14 cellular contexts compared by ENCODE assay signal in the genomic region with DNA sequence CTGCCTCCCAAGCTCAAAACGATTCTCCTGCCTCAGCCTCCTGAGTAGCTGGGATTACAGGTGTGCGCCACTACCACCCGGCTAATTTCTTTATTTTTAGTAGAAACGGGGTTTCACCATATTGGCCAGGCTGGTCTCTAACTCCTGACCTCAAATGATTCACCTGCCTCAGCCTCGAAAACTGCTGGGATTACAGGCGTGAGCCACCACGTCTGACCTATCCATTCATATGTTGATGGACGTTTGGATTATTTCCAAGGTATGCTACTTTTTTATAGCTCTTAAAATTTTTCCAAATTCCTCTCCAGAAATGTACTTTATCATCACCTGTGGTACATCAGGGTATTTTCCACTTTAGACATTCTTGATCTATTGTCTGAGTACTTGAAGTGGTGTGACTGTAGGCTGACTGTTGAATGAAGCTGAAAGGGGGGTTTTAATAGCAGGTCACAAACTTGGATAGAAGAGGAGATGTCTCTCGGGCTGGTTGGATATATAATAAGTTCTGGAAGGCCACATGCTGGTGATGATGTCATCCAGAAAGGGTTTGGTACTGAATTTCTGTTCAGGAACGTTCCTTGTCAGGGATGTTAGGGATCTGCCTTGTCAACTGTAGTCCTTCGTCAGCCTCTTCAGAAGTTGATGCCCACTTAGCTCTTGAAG. TPM values are rescaled to one million over a fixed set of nuclear protein-coding genes. Genes with fewer than 3 reads are reported as not detected.
DNase-seq lines count a peak whose midpoint lies in the region; ATAC-seq and TF ChIP-seq lines count a peak whose summit lies in the region.
"Had no signal": no experiment of that assay in that cellular context is flagged by ENCODE, and none has a peak within 500 bp of the region (broad histone marks: within the 10 kb centered on the region; RNA-seq: fewer than 3 reads in every experiment).

No MANE protein-coding gene starts in this region.

- no peak overlapping the region for H3K27ac Mint-ChIP-seq in activated naive CD8-positive, alpha-beta T cell treated with anti-CD3 and anti-CD28 coated beads, Interleukin-2, amount 10 ng/mL, durations not matched to agents 7 days and 5 days
- no peak overlapping the region for H3K27ac Mint-ChIP-seq in activated naive CD8-positive, alpha-beta T cell treated with anti-CD3 and anti-CD28 coated beads for 36 hours
- peak overlapping the region; percentile 88 for H3K27ac Mint-ChIP-seq in chondrocyte (ENCODE audit: unreplicated experiment)
- H3K27ac Mint-ChIP-seq: stimulated activated memory B cell treated with anti-CD40 and anti-IgM and Interleukin-4, amounts not matched to agents 10 μg/mL and 1 μg/mL and 100 μg/mL, for 72 hours had no signal

- ATAC-seq in activated naive CD8-positive, alpha-beta T cell treated with anti-CD3 and anti-CD28 coated beads, Interleukin-2, amount 10 ng/mL, durations not matched to agents 7 days and 5 days (ENCODE audit: low read depth) = no peak
- peak in 3 of 4 donors; percentile 32 to 50 (median 50) for ATAC-seq in psoas muscle
- ATAC-seq in HG02610 (IDR thresholded peaks at IDR 0.05; ENCODE audit: unreplicated experiment) = no peak
- ATAC-seq: body of pancreas; stimulated activated memory B cell treated with anti-CD40 and anti-IgM and Interleukin-4, amounts not matched to agents 10 μg/mL and 1 μg/mL and 100 μg/mL, for 72 hours had no signal

- H3K4me1 Mint-ChIP-seq in activated naive CD8-positive, alpha-beta T cell treated with anti-CD3 and anti-CD28 coated beads, Interleukin-2, amount 10 ng/mL, durations not matched to agents 7 days and 5 days = peaks cover 21% of the 10 kb centered on the region
- H3K4me1 Mint-ChIP-seq in activated naive CD8-positive, alpha-beta T cell treated with anti-CD3 and anti-CD28 coated beads for 36 hours = peaks cover 17% of the 10 kb centered on the region
- peaks cover 55% of the 10 kb centered on the region for H3K4me1 Mint-ChIP-seq in chondrocyte (ENCODE audit: low read depth)

- POLR2A ChIA-PET in activated naive CD8-positive, alpha-beta T cell treated with anti-CD3 and anti-CD28 coated beads, Interleukin-2, amount 10 ng/mL, durations not matched to agents 7 days and 5 days (lab: Charles Lee) = interaction anchor here (0.6 to 0.7 kb wide), 2 partner anchors 18 to 537 kb away, joined by 3 to 5 read pairs; no protein-coding TSS in a partner anchor

- H3K27me3 ChIP-seq in psoas muscle (ENCODE audit: insufficient read depth in 3 of 3, low read length in 2 of 3) = no peaks in the 10 kb centered on the region
- H3K27me3 ChIP-seq: body of pancreas had no signal

- peaks cover 6 to 20% of the 10 kb centered on the region in 2 donors for H3K36me3 ChIP-seq in psoas muscle (ENCODE audit: insufficient read depth in 1 of 2, low read depth in 1 of 2)

- peak overlapping the region; percentile 59 for H3K4me3 Mint-ChIP-seq in activated naive CD8-positive, alpha-beta T cell treated with anti-CD3 and anti-CD28 coated beads, Interleukin-2, amount 10 ng/mL, durations not matched to agents 7 days and 5 days
- H3K4me3 Mint-ChIP-seq in activated naive CD8-positive, alpha-beta T cell treated with anti-CD3 and anti-CD28 coated beads for 36 hours = no peak overlapping the region
- H3K4me3 Mint-ChIP-seq in chondrocyte (ENCODE audit: unreplicated experiment) = no peak overlapping the region
- H3K4me3 Mint-ChIP-seq: activated CD4-positive, alpha-beta memory T cell treated with anti-CD3 and anti-CD28 coated beads, Interleukin-2, amount 10 ng/mL, durations not matched to agents 7 days and 5 days; neural crest cell; stimulated activated memory B cell treated with anti-CD40 and anti-IgM and Interleukin-4, amounts not matched to agents 10 μg/mL and 1 μg/mL and 100 μg/mL, for 72 hours had no signal

- peaks cover 5% of the 10 kb centered on the region for H3K9me3 Mint-ChIP-seq in activated naive CD8-positive, alpha-beta T cell treated with anti-CD3 and anti-CD28 coated beads, Interleukin-2, amount 10 ng/mL, durations not matched to agents 7 days and 5 days
- H3K9me3 Mint-ChIP-seq in activated naive CD8-positive, alpha-beta T cell treated with anti-CD3 and anti-CD28 coated beads for 36 hours = peaks cover 25% of the 10 kb centered on the region
- H3K9me3 Mint-ChIP-seq in chondrocyte (ENCODE audit: low read depth) = peaks cover 4% of the 10 kb centered on the region
- H3K9me3 Mint-ChIP-seq: activated CD4-positive, alpha-beta memory T cell treated with anti-CD3 and anti-CD28 coated beads, Interleukin-2, amount 10 ng/mL, durations not matched to agents 7 days and 5 days had no signal

- no peaks in the 10 kb centered on the region for H3K9me3 ChIP-seq in psoas muscle
- H3K9me3 ChIP-seq: body of pancreas had no signal

- TF ChIP-seq CTCF in chondrocyte (IDR thresholded peaks at IDR 0.05) = no peak
- TF ChIP-seq CTCF in psoas muscle (IDR thresholded peaks at IDR 0.05) = no peak
- TF ChIP-seq CTCF in GM10266 (IDR thresholded peaks at IDR 0.05; ENCODE audit: control insufficient read depth, insufficient read depth, low read depth, missing control alignments) = no peak

- peaks cover 38% of the 10 kb centered on the region for H3K4me1 ChIP-seq in psoas muscle

- peaks cover 48% of the 10 kb centered on the region for H3K27me3 Mint-ChIP-seq in activated naive CD8-positive, alpha-beta T cell treated with anti-CD3 and anti-CD28 coated beads, Interleukin-2, amount 10 ng/mL, durations not matched to agents 7 days and 5 days
- peaks cover 56% of the 10 kb centered on the region for H3K27me3 Mint-ChIP-seq in activated naive CD8-positive, alpha-beta T cell treated with anti-CD3 and anti-CD28 coated beads for 36 hours
- H3K27me3 Mint-ChIP-seq in chondrocyte (ENCODE audit: low read depth) = no peaks in the 10 kb centered on the region
- H3K27me3 Mint-ChIP-seq: activated CD4-positive, alpha-beta memory T cell treated with anti-CD3 and anti-CD28 coated beads, Interleukin-2, amount 10 ng/mL, durations not matched to agents 7 days and 5 days; stimulated activated memory B cell treated with anti-CD40 and anti-IgM and Interleukin-4, amounts not matched to agents 10 μg/mL and 1 μg/mL and 100 μg/mL, for 72 hours had no signal

- DNase-seq in activated naive CD8-positive, alpha-beta T cell treated with anti-CD3 and anti-CD28 coated beads, Interleukin-2, amount 10 ng/mL, durations not matched to agents 7 days and 5 days = no peak
- DNase-seq in activated naive CD8-positive, alpha-beta T cell treated with anti-CD3 and anti-CD28 coated beads for 36 hours = no peak
- DNase-seq in HT1080 (ENCODE audit: low read depth) (peak; percentile 19), chondrocyte (ENCODE audit: low spot score) (no peak), psoas muscle (no peak), NCI-H2107 treated with DMSO at 0.1 percent for 48 hours (lab: John Stamatoyannopoulos, UW; ENCODE audit: unreplicated experiment) (no peak), GM10266 (ENCODE audit: extremely low spot score) (no peak)
- DNase-seq: activated gamma-delta T cell treated with Interleukin-2 at 50 U/mL for 16 hours, body of pancreas had no signal

- WGBS in psoas muscle, 3 donors = 54 to 75% (median 56%) methylated on average over 11 of the region's 11 CpGs

- peaks cover 10% of the 10 kb centered on the region for H3K36me3 Mint-ChIP-seq in activated naive CD8-positive, alpha-beta T cell treated with anti-CD3 and anti-CD28 coated beads, Interleukin-2, amount 10 ng/mL, durations not matched to agents 7 days and 5 days
- H3K36me3 Mint-ChIP-seq in activated naive CD8-positive, alpha-beta T cell treated with anti-CD3 and anti-CD28 coated beads for 36 hours = peaks cover 46% of the 10 kb centered on the region
- H3K36me3 Mint-ChIP-seq in chondrocyte (ENCODE audit: low read depth) = peaks cover 33% of the 10 kb centered on the region

- no peak overlapping the region for H3K4me3 ChIP-seq in psoas muscle
- H3K4me3 ChIP-seq: body of pancreas, lung had no signal

- intact Hi-C loops in psoas muscle (cut with DNase I) = no loop called here

- H3K27ac ChIP-seq in psoas muscle = no peak overlapping the region
- H3K27ac ChIP-seq: body of pancreas had no signal

RNA-seq across cellular contexts. Expression of a gene that starts 7.4 kb away (rescaled TPM):
- total RNA-seq in activated naive CD8-positive, alpha-beta T cell treated with anti-CD3 and anti-CD28 coated beads, Interleukin-2, amount 10 ng/mL, durations not matched to agents 7 days and 5 days = 10 to 100 TPM; 23.1 to 24.2 TPM
- total RNA-seq in activated naive CD8-positive, alpha-beta T cell treated with anti-CD3 and anti-CD28 coated beads for 36 hours = 10 to 100 TPM; 58.1 to 69.7 TPM
- 240 and 246 TPM in 2 replicates for total RNA-seq in HT1080 (2014; rRNA removed; shearing (Covaris generic))
- 192 and 202 TPM in 2 replicates for polyA plus RNA-seq in HT1080 (2015; cell fraction: cytosol; rRNA removed)
- polyA plus RNA-seq in HT1080 (2015; cell fraction: nucleus; rRNA removed) = 424 and 446 TPM in 2 replicates
- total RNA-seq in chondrocyte (326 to 397 TPM (median 393 TPM) in 3 replicates), psoas muscle (100 to 1,000 TPM in 3 of 4 donors, 10 to 100 TPM in 1; 99.3 to 162 (median 129) TPM)
- 10 to 100 TPM; 58.8 to 74.8 (median 59.7) TPM for polyA plus RNA-seq in psoas muscle

Comparison
In these comparisons a context has a peak if more than half of its experiments do, and no peak if none do; other contexts are left out.
1. ATAC-seq: peak in psoas muscle (3 of 4); none in activated naive CD8-positive, alpha-beta T cell treated with anti-CD3 and anti-CD28 coated beads, Interleukin-2, amount 10 ng/mL, durations not matched to agents 7 days and 5 days (single experiment) and HG02610 (single experiment).